In the genomic region with DNA sequence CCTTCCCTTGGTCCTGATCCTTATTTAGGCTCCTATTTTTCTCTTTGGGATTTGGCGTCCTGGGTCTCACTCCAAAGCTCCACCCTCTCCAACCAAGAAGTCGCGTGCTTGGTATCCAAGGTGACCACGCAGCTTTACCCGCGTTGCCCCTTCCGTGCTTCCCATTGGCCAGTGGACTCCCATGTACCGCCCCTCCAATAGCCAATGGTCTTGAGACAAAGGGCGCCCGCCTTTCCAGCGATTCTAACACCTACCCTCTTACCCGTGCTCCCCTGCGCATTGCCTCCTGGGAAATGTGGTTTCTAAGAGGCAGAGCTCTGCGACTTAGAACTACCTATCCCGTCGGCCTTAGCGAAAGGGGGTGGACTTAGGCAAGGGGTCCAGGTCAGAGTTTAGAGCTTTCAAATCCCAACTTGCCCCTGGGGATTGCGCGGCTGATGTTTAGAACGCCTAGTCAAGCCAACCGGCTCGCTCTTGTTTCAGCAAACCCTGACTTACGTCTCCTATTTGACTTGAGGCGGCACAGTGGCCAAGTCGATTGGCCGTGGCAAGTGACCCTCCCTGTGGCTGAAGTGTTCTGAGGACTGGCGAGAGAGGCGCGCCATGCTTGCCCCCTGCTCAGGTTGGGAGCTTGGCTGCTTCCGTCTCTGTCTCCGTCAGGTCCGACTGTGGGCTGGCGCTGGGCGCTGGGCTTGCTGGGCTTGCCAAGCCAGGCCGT, we compare ENCODE assay signal across 8 cellular contexts. TPM values are rescaled to one million over a fixed set of nuclear protein-coding genes. Genes with fewer than 3 reads are reported as not detected.
A peak's percentile ranks its signal among the peaks of the same experiment; 100 is the strongest.
DNase-seq lines count a peak whose midpoint lies in the region; ATAC-seq and TF ChIP-seq lines count a peak whose summit lies in the region.
"Not testable (repeated sequence)": the region's sequence is repeated elsewhere in the genome, so short reads cannot be mapped to it uniquely, and the experiment has no call there.

A gene (plus strand): TSS at position 395 of the 718 bp plus-strand sequence. CDS start 209 bp downstream, at position 604.

- under 1% methylated on average over 35 of the region's 35 CpGs for WGBS in smooth muscle cell (ENCODE audit: low lambda C conversion rate)

- DNase-seq in AG09309 (ENCODE audit: low read depth) (peak; percentile 94), NCI-H226 (peak; percentile 100), activated B cell treated with CpG ODN at 0.5 μM for 24 hours (peak; percentile 81), immature natural killer cell (peak; percentile 93 to 94 (median 94)), smooth muscle cell (lab: John Stamatoyannopoulos, UW; ENCODE audit: unreplicated experiment) (peak; percentile 68)
- peak; percentile 84 to 94 for DNase-seq in central memory CD8-positive, alpha-beta T cell (ENCODE audit: low spot score in 2 of 2)

- POLR2A ChIA-PET in activated B cell treated with CpG ODN at 0.5 μM for 24 hours (lab: Charles Lee), result interaction anchor here (0.6 to 1.4 kb wide), 2 partner anchors 323 to 326 kb away, joined by 3 to 19 read pairs; a partner anchor contains a TSS

- not testable (repeated sequence) for H3F3A ChIP-seq in smooth muscle cell (ENCODE audit: low read depth)

- H3K4me3 Mint-ChIP-seq in activated B cell treated with CpG ODN at 0.5 μM for 24 hours (peak within 1 kb of the TSS; percentile 91), immature natural killer cell (peak within 1 kb of the TSS; percentile 86 to 92 (median 90))
- peak within 1 kb of the TSS; percentile 60 for H3K4me3 Mint-ChIP-seq in central memory CD8-positive, alpha-beta T cell

- H3K9me3 ChIP-seq in smooth muscle cell (replicated peaks; ENCODE audit: low read depth), result not testable (repeated sequence)

- H3K4me3 ChIP-seq in AG09309 (ENCODE audit: control insufficient read depth, low read depth, low read length) (peak within 1 kb of the TSS; percentile 57), smooth muscle cell (peak within 1 kb of the TSS; percentile 83)

- H3K36me3 ChIP-seq in smooth muscle cell (ENCODE audit: low read depth), result not testable (repeated sequence)

- H3K27me3 ChIP-seq in smooth muscle cell (ENCODE audit: low read depth), result not testable (repeated sequence)

- peak; percentile 98 for ATAC-seq in GM19023 (IDR thresholded peaks at IDR 0.05; ENCODE audit: unreplicated experiment)
- peak; percentile 99 for ATAC-seq in HG03196 (IDR thresholded peaks at IDR 0.05; ENCODE audit: unreplicated experiment)
- peak; percentile 96 for ATAC-seq in activated B cell treated with CpG ODN at 0.5 μM for 24 hours (ENCODE audit: low read depth)
- peak; percentile 100 for ATAC-seq in central memory CD8-positive, alpha-beta T cell (replicated peaks; ENCODE audit: extremely low read depth, poor library complexity, severe bottlenecking)

- H3K27ac ChIP-seq in smooth muscle cell (ENCODE audit: low read depth), result not testable (repeated sequence)

- H3K36me3 Mint-ChIP-seq in activated B cell treated with CpG ODN at 0.5 μM for 24 hours (ENCODE audit: low read depth); central memory CD8-positive, alpha-beta T cell (ENCODE audit: insufficient read depth); immature natural killer cell: not testable (repeated sequence)

- peaks cover 11% of the 10 kb centered on the region for H3K4me1 ChIP-seq in smooth muscle cell (ENCODE audit: low read depth)

- not testable (repeated sequence) for H3K27me3 Mint-ChIP-seq in activated B cell treated with CpG ODN at 0.5 μM for 24 hours; central memory CD8-positive, alpha-beta T cell; immature natural killer cell (ENCODE audit: low read depth in 3 of 3)

- peak within 1 kb of the TSS; percentile 92 for H2AFZ ChIP-seq in smooth muscle cell (ENCODE audit: low read depth)

- peaks cover 13% of the 10 kb centered on the region for H3K79me2 ChIP-seq in smooth muscle cell (ENCODE audit: low read depth)

- TF ChIP-seq CTCF in AG09309 (IDR thresholded peaks at IDR 0.05; ENCODE audit: control insufficient read depth, insufficient read depth, low read depth, low read length, missing control alignments); activated B cell treated with CpG ODN at 0.5 μM for 24 hours (IDR thresholded peaks at IDR 0.05); smooth muscle cell (IDR thresholded peaks at IDR 0.05; ENCODE audit: borderline replicate concordance, insufficient read depth, poor library complexity, severe bottlenecking): not testable (repeated sequence)

- H3K9me3 Mint-ChIP-seq in activated B cell treated with CpG ODN at 0.5 μM for 24 hours; central memory CD8-positive, alpha-beta T cell; immature natural killer cell: not testable (repeated sequence)

- H3K4me1 Mint-ChIP-seq in activated B cell treated with CpG ODN at 0.5 μM for 24 hours, result not testable (repeated sequence)
- peaks cover 10% of the 10 kb centered on the region for H3K4me1 Mint-ChIP-seq in central memory CD8-positive, alpha-beta T cell
- peaks cover 13 to 20% of the 10 kb centered on the region in 2 donors for H3K4me1 Mint-ChIP-seq in immature natural killer cell

- CTCF ChIA-PET in activated B cell treated with CpG ODN at 0.5 μM for 24 hours (lab: Charles Lee), result interaction anchor here (1.4 kb wide), 1 partner anchor 317 kb away, joined by 3 read pairs; no protein-coding TSS in a partner anchor

- peak within 1 kb of the TSS; percentile 91 for H3K4me2 ChIP-seq in smooth muscle cell

- intact Hi-C loops in activated B cell treated with CpG ODN at 0.5 μM for 24 hours (cut with micrococcal nuclease), result loop anchor here (1.0 to 2.0 kb wide), 4 partner anchors 327 to 596 kb away; a partner anchor contains a TSS

- H4K20me1 ChIP-seq in smooth muscle cell (ENCODE audit: low read depth), result not testable (repeated sequence)

- H3K9ac ChIP-seq in smooth muscle cell (ENCODE audit: low read depth), result peak within 1 kb of the TSS; percentile 73

- H3K27ac Mint-ChIP-seq in activated B cell treated with CpG ODN at 0.5 μM for 24 hours (peak within 1 kb of the TSS; percentile 89), immature natural killer cell (peak within 1 kb of the TSS; percentile 66 to 94 (median 86))
- H3K27ac Mint-ChIP-seq in central memory CD8-positive, alpha-beta T cell (ENCODE audit: low read depth), result peak within 1 kb of the TSS; percentile 26

RNA-seq across cellular contexts. Expression of the gene that starts here (rescaled TPM):
- 5.8 and 6.7 TPM in 2 replicates for total RNA-seq in activated B cell treated with CpG ODN at 0.5 μM for 24 hours
- 10 to 100 TPM in 1 of 3 donors, 1 to 10 TPM in 2; 8.2 to 11.6 (median 8.3) TPM for polyA plus RNA-seq in immature natural killer cell
- total RNA-seq in smooth muscle cell, result 2.0 and 6.0 TPM in 2 replicates
- 5.3 and 6.3 TPM in 2 replicates for polyA plus RNA-seq in smooth muscle cell

Comparison
In these comparisons a context has a peak if more than half of its experiments do, and no peak if none do; other contexts are left out.
1. H3K27ac Mint-ChIP-seq: peak in every context shown above with its lines; median percentile 89 in activated B cell treated with CpG ODN at 0.5 μM for 24 hours; 86 in immature natural killer cell; 26 in central memory CD8-positive, alpha-beta T cell.